In genomic region chr1:35570589-35571137, GRCh38 we compare ENCODE assay signal across 1 cellular context.
TF ChIP-seq lines count a peak whose summit lies in the region.

No MANE protein-coding gene starts in this region.

TF ChIP-seq in HepG2, 621 proteins besides CTCF, POLR2A, EP300 and RAD21:
- TF ChIP-seq HHEX (CRISPR knock-in tag; IDR thresholded peaks at IDR 0.05) (no peak), TFDP1 (CRISPR knock-in tag; IDR thresholded peaks at IDR 0.05; ENCODE audit: borderline replicate concordance) (no peak), FOSL2 (CRISPR knock-in tag; IDR thresholded peaks at IDR 0.05) (0 out of 2 replicates have a peak, but pooled peaks have one; percentile 22)
- TF ChIP-seq, protein P1, sequence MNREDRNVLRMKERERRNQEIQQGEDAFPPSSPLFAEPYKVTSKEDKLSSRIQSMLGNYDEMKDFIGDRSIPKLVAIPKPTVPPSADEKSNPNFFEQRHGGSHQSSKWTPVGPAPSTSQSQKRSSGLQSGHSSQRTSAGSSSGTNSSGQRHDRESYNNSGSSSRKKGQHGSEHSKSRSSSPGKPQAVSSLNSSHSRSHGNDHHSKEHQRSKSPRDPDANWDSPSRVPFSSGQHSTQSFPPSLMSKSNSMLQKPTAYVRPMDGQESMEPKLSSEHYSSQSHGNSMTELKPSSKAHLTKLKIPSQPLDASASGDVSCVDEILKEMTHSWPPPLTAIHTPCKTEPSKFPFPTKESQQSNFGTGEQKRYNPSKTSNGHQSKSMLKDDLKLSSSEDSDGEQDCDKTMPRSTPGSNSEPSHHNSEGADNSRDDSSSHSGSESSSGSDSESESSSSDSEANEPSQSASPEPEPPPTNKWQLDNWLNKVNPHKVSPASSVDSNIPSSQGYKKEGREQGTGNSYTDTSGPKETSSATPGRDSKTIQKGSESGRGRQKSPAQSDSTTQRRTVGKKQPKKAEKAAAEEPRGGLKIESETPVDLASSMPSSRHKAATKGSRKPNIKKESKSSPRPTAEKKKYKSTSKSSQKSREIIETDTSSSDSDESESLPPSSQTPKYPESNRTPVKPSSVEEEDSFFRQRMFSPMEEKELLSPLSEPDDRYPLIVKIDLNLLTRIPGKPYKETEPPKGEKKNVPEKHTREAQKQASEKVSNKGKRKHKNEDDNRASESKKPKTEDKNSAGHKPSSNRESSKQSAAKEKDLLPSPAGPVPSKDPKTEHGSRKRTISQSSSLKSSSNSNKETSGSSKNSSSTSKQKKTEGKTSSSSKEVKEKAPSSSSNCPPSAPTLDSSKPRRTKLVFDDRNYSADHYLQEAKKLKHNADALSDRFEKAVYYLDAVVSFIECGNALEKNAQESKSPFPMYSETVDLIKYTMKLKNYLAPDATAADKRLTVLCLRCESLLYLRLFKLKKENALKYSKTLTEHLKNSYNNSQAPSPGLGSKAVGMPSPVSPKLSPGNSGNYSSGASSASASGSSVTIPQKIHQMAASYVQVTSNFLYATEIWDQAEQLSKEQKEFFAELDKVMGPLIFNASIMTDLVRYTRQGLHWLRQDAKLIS (CRISPR knock-in tag; IDR thresholded peaks at IDR 0.05) = no peak
